12 cellular contexts compared by ENCODE assay signal in the genomic region with DNA sequence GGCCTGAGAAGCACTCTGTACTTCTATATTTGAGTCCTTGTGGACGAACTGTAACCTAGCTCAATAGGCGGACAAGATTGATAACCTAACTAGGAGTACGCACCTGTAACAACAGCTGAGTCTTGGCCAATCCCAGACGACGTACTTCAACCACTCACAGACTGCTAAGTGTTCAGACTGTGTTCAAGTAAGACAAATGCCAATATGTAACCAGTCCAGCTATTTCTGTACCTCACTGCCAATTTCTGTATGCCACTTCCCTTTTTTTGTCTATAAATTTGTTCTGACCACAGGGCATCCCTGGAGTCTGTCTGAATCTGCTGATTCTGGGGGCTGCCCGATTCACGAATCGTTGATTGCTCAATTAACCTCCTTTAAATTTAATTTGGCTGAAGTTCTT. TPM values are rescaled to one million over a fixed set of nuclear protein-coding genes. Genes with fewer than 3 reads are reported as not detected.
DNase-seq lines count a peak whose midpoint lies in the region; ATAC-seq and TF ChIP-seq lines count a peak whose summit lies in the region.
"Had no signal": no experiment of that assay in that cellular context is flagged by ENCODE, and none has a peak within 500 bp of the region (broad histone marks: within the 10 kb centered on the region; RNA-seq: fewer than 3 reads in every experiment).

No MANE protein-coding gene starts in this region.

- H3K4me3 ChIP-seq in NB4 (ENCODE audit: low read depth, low read length) (no peak overlapping the region), breast epithelium (no peak overlapping the region), mesendoderm (ENCODE audit: low read length) (no peak overlapping the region)
- H3K4me3 ChIP-seq: dorsolateral prefrontal cortex, vagina had no signal

- no peaks in the 10 kb centered on the region for H3K9me3 ChIP-seq in breast epithelium
- H3K9me3 ChIP-seq: vagina had no signal

- no peaks in the 10 kb centered on the region for H3K27me3 ChIP-seq in breast epithelium
- H3K27me3 ChIP-seq in mesendoderm (ENCODE audit: insufficient read depth, low read length, poor library complexity): no peaks in the 10 kb centered on the region
- H3K27me3 ChIP-seq: dorsolateral prefrontal cortex, vagina had no signal

- no CpG with 5 or more reads among the region's 8 CpGs for WGBS in mesendoderm (ENCODE audit: extremely low coverage, insufficient coverage, low lambda C conversion rate)

- no peaks in the 10 kb centered on the region for H3K79me2 ChIP-seq in mesendoderm (ENCODE audit: control insufficient read depth, insufficient read depth, low read length)

- no peak overlapping the region for H3K56ac ChIP-seq in mesendoderm (ENCODE audit: low read length)

- DNase-seq in GDM1 (lab: John Stamatoyannopoulos, UW): peak; percentile 36
- peak; percentile 67 for DNase-seq in NB4 (ENCODE audit: low read depth)
- no peak for DNase-seq in NAMALWA (ENCODE audit: low spot score)
- DNase-seq in breast epithelium (ENCODE audit: low spot score in 2 of 2): no peak
- DNase-seq in mesendoderm: no peak
- no peak for DNase-seq in DMS79 (lab: John Stamatoyannopoulos, UW)
- DNase-seq: activated CD4-positive, alpha-beta T cell treated with anti-CD3 and anti-CD28 coated beads for 1 hour; dorsolateral prefrontal cortex had no signal

- H3K79me1 ChIP-seq in mesendoderm (ENCODE audit: low read length): no peaks in the 10 kb centered on the region

- no peak overlapping the region for H3K23ac ChIP-seq in mesendoderm (ENCODE audit: low read length)

- no peak overlapping the region for H3K4ac ChIP-seq in mesendoderm (ENCODE audit: low read depth, low read length)

- no peak overlapping the region for H2BK15ac ChIP-seq in mesendoderm (replicated peaks; ENCODE audit: low read depth)

- no peak for TF ChIP-seq POLR2A in NB4 (IDR thresholded peaks at IDR 0.05; ENCODE audit: extremely low read depth, insufficient read length)
- TF ChIP-seq POLR2A in breast epithelium (IDR thresholded peaks at IDR 0.05): no peak

- no peak overlapping the region for H2BK120ac ChIP-seq in mesendoderm (ENCODE audit: low read depth, low read length)

- no peak overlapping the region for H2BK5ac ChIP-seq in mesendoderm (ENCODE audit: low read length)

- H3K36me3 ChIP-seq in breast epithelium (no peaks in the 10 kb centered on the region), mesendoderm (ENCODE audit: control insufficient read depth, insufficient read depth, low read length) (no peaks in the 10 kb centered on the region)
- H3K36me3 ChIP-seq: vagina had no signal

- H3K4me2 ChIP-seq in mesendoderm (ENCODE audit: low read length): no peak overlapping the region

- no peak overlapping the region for H3K18ac ChIP-seq in mesendoderm (ENCODE audit: low read length)

- no peak overlapping the region for H3K27ac ChIP-seq in breast epithelium
- no peak overlapping the region for H3K27ac ChIP-seq in mesendoderm (ENCODE audit: low read depth, low read length)
- H3K27ac ChIP-seq: dorsolateral prefrontal cortex, vagina had no signal

- no peak overlapping the region for H4K5ac ChIP-seq in mesendoderm (ENCODE audit: low read length)

- H3K4me1 ChIP-seq in breast epithelium (no peaks in the 10 kb centered on the region), mesendoderm (ENCODE audit: control insufficient read depth, low read depth, low read length) (no peaks in the 10 kb centered on the region)
- H3K4me1 ChIP-seq: vagina had no signal

- ATAC-seq in GM19395 (IDR thresholded peaks at IDR 0.05; ENCODE audit: unreplicated experiment) (peak; percentile 54), HG02943 (IDR thresholded peaks at IDR 0.05; ENCODE audit: low read depth, unreplicated experiment) (peak; percentile 83)
- ATAC-seq: Panc1 had no signal

- no peak overlapping the region for H4K8ac ChIP-seq in mesendoderm (ENCODE audit: low read depth, low read length)

- H2AK5ac ChIP-seq in mesendoderm (ENCODE audit: low read length): no peak overlapping the region

- H3K9ac ChIP-seq in mesendoderm (ENCODE audit: low read length): no peak overlapping the region

- TF ChIP-seq CTCF in NB4 (IDR thresholded peaks at IDR 0.05; ENCODE audit: low read depth, low read length): no peak
- TF ChIP-seq CTCF in breast epithelium (IDR thresholded peaks at IDR 0.05): no peak

- intact Hi-C loops in breast epithelium (cut with DNase I; ENCODE audit: low total_unique reads): no loop called here

RNA-seq across cellular contexts. Expression of a gene that starts 32.2 kb away (rescaled TPM):
- 10 to 100 TPM; 13.1 to 60.3 (median 13.2) TPM for total RNA-seq in breast epithelium
- 24.1 TPM for polyA plus RNA-seq in mesendoderm (2013, experiment 1 of 2)
- polyA plus RNA-seq in mesendoderm (2013, experiment 2 of 2): 24.0 TPM

RNA-seq across cellular contexts. Expression of a gene that starts 59.0 kb away (rescaled TPM):
- 10 to 100 TPM; 19.0 to 25.2 (median 22.7) TPM for total RNA-seq in breast epithelium
- 29.6 TPM for polyA plus RNA-seq in mesendoderm (2013, experiment 1 of 2)
- polyA plus RNA-seq in mesendoderm (2013, experiment 2 of 2): 29.5 TPM

Comparison
In these comparisons a context has a peak if more than half of its experiments do, and no peak if none do; other contexts are left out.
1. DNase-seq: peak in GDM1 (single experiment) and NB4 (single experiment); none in NAMALWA (single experiment), breast epithelium (0 of 2), mesendoderm (single experiment) and DMS79 (single experiment).